6 cellular contexts compared by ENCODE assay signal in the genomic region with DNA sequence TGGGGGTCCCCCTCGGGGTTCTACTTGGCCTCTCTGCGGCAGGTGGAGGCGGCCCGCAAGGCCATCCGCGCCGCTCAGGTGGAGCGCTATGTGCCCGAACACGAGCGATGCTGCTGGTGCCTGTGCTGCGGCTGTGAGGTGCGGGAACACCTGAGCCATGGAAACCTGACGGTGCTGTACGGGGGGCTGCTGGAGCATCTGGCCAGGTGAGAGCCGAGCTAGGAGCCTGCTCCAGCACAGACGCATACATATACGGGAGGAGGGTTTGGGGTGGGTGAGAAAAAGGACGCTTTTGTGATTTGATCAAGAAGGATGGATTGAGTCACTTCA.
DNase-seq lines count a peak whose midpoint lies in the region; ATAC-seq and TF ChIP-seq lines count a peak whose summit lies in the region.

No MANE protein-coding gene starts in this region.

- no peaks in the 10 kb centered on the region for H3K27me3 ChIP-seq in MM.1S (replicated peaks; ENCODE audit: insufficient read depth, low read length)
- no peaks in the 10 kb centered on the region for H3K27me3 ChIP-seq in stomach smooth muscle (ENCODE audit: control insufficient read depth in 1 of 2, insufficient read depth in 2 of 2, low read length in 2 of 2)

- H3K9me2 ChIP-seq in MM.1S (replicated peaks; ENCODE audit: insufficient read depth, low read length): no peaks in the 10 kb centered on the region

- no peaks in the 10 kb centered on the region for H3K9me3 ChIP-seq in MM.1S (replicated peaks; ENCODE audit: insufficient read depth, low read length)
- no peaks in the 10 kb centered on the region for H3K9me3 ChIP-seq in stomach smooth muscle (ENCODE audit: control insufficient read depth in 2 of 2, low read length in 2 of 2)

- no peak for ATAC-seq in HG03565 (IDR thresholded peaks at IDR 0.05; ENCODE audit: unreplicated experiment)

- peak overlapping the region; percentile 37; the same call in 1 of the 2 replicates for H3K27ac ChIP-seq in MM.1S (ENCODE audit: low read length)
- peak overlapping the region; percentile 87 for H3K27ac ChIP-seq in stomach smooth muscle (ENCODE audit: low read length)

- peak overlapping the region; percentile 85 for H3K4me3 ChIP-seq in GM12875 (ENCODE audit: low read depth, low read length)
- H3K4me3 ChIP-seq in MM.1S (ENCODE audit: low read length): peak overlapping the region; percentile 91
- peak overlapping the region; percentile 91 for H3K4me3 ChIP-seq in fibroblast of mammary gland (ENCODE audit: control insufficient read depth, low read depth, low read length)
- H3K4me3 ChIP-seq in stomach smooth muscle (ENCODE audit: low read length in 2 of 2): peak overlapping the region; percentile 96 to 99

- H3K79me2 ChIP-seq in MM.1S (ENCODE audit: low read length): peaks cover 61% of the 10 kb centered on the region

- DNase-seq in MM.1S (no peak), fibroblast of mammary gland (ENCODE audit: low read depth) (no peak), NCI-H1436 (lab: John Stamatoyannopoulos, UW) (no peak)

- no peak for TF ChIP-seq CTCF in GM12875 (IDR thresholded peaks at IDR 0.05; ENCODE audit: borderline replicate concordance, insufficient read depth, low read depth, low read length)
- TF ChIP-seq CTCF in MM.1S (IDR thresholded peaks at IDR 0.05; ENCODE audit: low read length): no peak
- no peak for TF ChIP-seq CTCF in fibroblast of mammary gland (conservative IDR thresholded peaks at IDR 0.05; ENCODE audit: control insufficient read depth, insufficient read depth, low read depth, low read length)

- H3K4me2 ChIP-seq in MM.1S (ENCODE audit: low read depth, low read length): peak overlapping the region; percentile 96

- peaks cover 3% of the 10 kb centered on the region; the same call in 1 of the 2 replicates for H3K36me3 ChIP-seq in MM.1S (replicated peaks; ENCODE audit: insufficient read depth, low read length)
- H3K36me3 ChIP-seq in stomach smooth muscle (ENCODE audit: control insufficient read depth in 2 of 2, insufficient read depth in 2 of 2, low read length in 2 of 2): peaks cover 5 to 7% of the 10 kb centered on the region in 2 donors

- H4K20me1 ChIP-seq in MM.1S (ENCODE audit: insufficient read depth, low read length): no peaks in the 10 kb centered on the region

- H3K4me1 ChIP-seq in MM.1S (ENCODE audit: low read length) (peaks cover 8% of the 10 kb centered on the region; the same call in 1 of the 2 replicates), stomach smooth muscle (ENCODE audit: control insufficient read depth, insufficient read depth, low read length) (peaks cover 26% of the 10 kb centered on the region)

- no peaks in the 10 kb centered on the region; the same call in 1 of the 2 replicates for H3F3A ChIP-seq in MM.1S (ENCODE audit: insufficient read depth, low read length)

- peak overlapping the region; percentile 95 for H2AFZ ChIP-seq in MM.1S (ENCODE audit: low read length)

- H3K9ac ChIP-seq in MM.1S (ENCODE audit: low read length) (peak overlapping the region; percentile 79), stomach smooth muscle (ENCODE audit: low read length in 2 of 2) (peak overlapping the region; percentile 88 to 89)
